In genomic region chr19:7919681-7920519, GRCh38 we compare ENCODE assay signal across 8 cellular contexts. TPM values are rescaled to one million over a fixed set of nuclear protein-coding genes. Genes with fewer than 3 reads are reported as not detected.
DNase-seq lines count a peak whose midpoint lies in the region; ATAC-seq and TF ChIP-seq lines count a peak whose summit lies in the region.

SNAPC2 (plus strand) TSS chr19:7920338; CDS start chr19:7920367, 29 bp downstream.

- H3K9me3 ChIP-seq in adrenal gland (replicated peaks in 1 of 3) (no peaks in the 10 kb centered on the region), heart right ventricle (no peaks in the 10 kb centered on the region)

- H3K9me3 Mint-ChIP-seq in progenitor cell of endocrine pancreas (ENCODE audit: low read depth), result no peaks in the 10 kb centered on the region

- peak; percentile 70 for ATAC-seq in HG02798 (IDR thresholded peaks at IDR 0.05; ENCODE audit: poor library complexity, unreplicated experiment)
- peak; percentile 61 to 78 (median 74) for ATAC-seq in heart right ventricle

- intact Hi-C loops in adrenal gland (cut with DNase I), result no loop called here
- intact Hi-C loops in heart right ventricle (cut with DNase I), result loop anchor here in 5 of 10 donors (1.0 to 10.0 kb wide), 5 partner anchors 17 to 332 kb away; partner anchors contain the start of gene MAP2K7 (in 1 of the 5)

- WGBS in adrenal gland, 4 donors, result 10 to 51% (median 27%) methylated on average over 12 to 60 of the region's 60 CpGs
- WGBS in heart right ventricle, 2 donors, result 5 to 8% methylated on average over 60 of the region's 60 CpGs

- peaks cover 4% of the 10 kb centered on the region for H3K36me3 Mint-ChIP-seq in progenitor cell of endocrine pancreas (ENCODE audit: insufficient read depth)

- H3K27ac Mint-ChIP-seq in progenitor cell of endocrine pancreas, result peak within 1 kb of the TSS; percentile 94

- H3K27me3 Mint-ChIP-seq in progenitor cell of endocrine pancreas, result peaks cover 29% of the 10 kb centered on the region

- peaks cover 18% of the 10 kb centered on the region for H3K4me1 Mint-ChIP-seq in progenitor cell of endocrine pancreas (ENCODE audit: low read depth)

- DNase-seq in GM12865 (ENCODE audit: low read depth), result peak; percentile 97
- DNase-seq in NCI-H146 (lab: John Stamatoyannopoulos, UW), result peak; percentile 88
- DNase-seq in T-helper 1 cell, result peak; percentile 92 to 97 (median 94)
- DNase-seq in adrenal gland, result peak; percentile 95 to 98 (median 97)
- peak; percentile 97 for DNase-seq in heart right ventricle
- DNase-seq in progenitor cell of endocrine pancreas (ENCODE audit: low spot score, unreplicated experiment), result peak; percentile 95
- DNase-seq in ureter (ENCODE audit: low spot score), result peak; percentile 97

- H3K27ac ChIP-seq in adrenal gland, result peak within 1 kb of the TSS; percentile 85 to 97 (median 88)
- H3K27ac ChIP-seq in heart right ventricle, result peak within 1 kb of the TSS; percentile 66 to 94 (median 88)

- H3K27me3 ChIP-seq in adrenal gland (peaks cover 25% of the 10 kb centered on the region), heart right ventricle (peaks cover 11 to 50% (median 43%) of the 10 kb centered on the region in 7 donors)

- peak in 1 of 2 donors; percentile 72 for TF ChIP-seq POLR2A in adrenal gland (IDR thresholded peaks at IDR 0.05)

- H3K36me3 ChIP-seq in adrenal gland (replicated peaks in 1 of 2), result peaks cover 0 to 11% of the 10 kb centered on the region in 2 donors
- H3K36me3 ChIP-seq in heart right ventricle, result peaks cover 0 to 18% (median 11%) of the 10 kb centered on the region in 9 donors

- no peak for TF ChIP-seq CTCF in GM12865 (IDR thresholded peaks at IDR 0.05; ENCODE audit: insufficient read depth, low read depth, low read length, missing control alignments)
- peak in 1 of 6 experiments; percentile 30 for TF ChIP-seq CTCF in adrenal gland (IDR thresholded peaks at IDR 0.05)
- peak in 2 of 9 donors; percentile 26 to 27 for TF ChIP-seq CTCF in heart right ventricle (IDR thresholded peaks at IDR 0.05)
- TF ChIP-seq CTCF in progenitor cell of endocrine pancreas (IDR thresholded peaks at IDR 0.05; ENCODE audit: unreplicated experiment), result no peak

- peaks cover 27 to 35% of the 10 kb centered on the region in 2 donors for H3K4me1 ChIP-seq in adrenal gland (replicated peaks in 1 of 2)
- peaks cover 12 to 71% (median 45%) of the 10 kb centered on the region in 9 donors for H3K4me1 ChIP-seq in heart right ventricle

- peak within 1 kb of the TSS; percentile 70 for H3K4me3 Mint-ChIP-seq in progenitor cell of endocrine pancreas (ENCODE audit: low read depth)

- H3K4me3 ChIP-seq in GM12865 (ENCODE audit: low read depth, low read length) (peak within 1 kb of the TSS; percentile 53), adrenal gland (peak within 1 kb of the TSS in 3 of 4 donors; percentile 22 to 96 (median 56)), heart right ventricle (peak within 1 kb of the TSS; percentile 55 to 90 (median 76))

RNA-seq across cellular contexts. Expression of gene SNAPC2, which starts in this region (rescaled TPM):
- total RNA-seq in adrenal gland (10 to 100 TPM; 12.7 to 38.2 (median 23.7) TPM), heart right ventricle (10 to 100 TPM in 3 of 10 donors, 1 to 10 TPM in 7; 5.7 to 12.9 (median 9.5) TPM), progenitor cell of endocrine pancreas (9.9 and 10.8 TPM in 2 replicates), ureter (21.0 TPM)
- polyA plus RNA-seq in adrenal gland (10 to 100 TPM in 2 of 3 donors, 1 to 10 TPM in 1; 8.2 to 20.7 (median 16.0) TPM), heart right ventricle (10 to 100 TPM in 1 of 2 donors, 1 to 10 TPM in 1; 7.3 to 26.1 TPM)

Comparison
In these comparisons a context has a peak if more than half of its experiments do, and no peak if none do; other contexts are left out.
1. Peak in every context shown above with its lines: DNase-seq, ATAC-seq, H3K4me3 ChIP-seq and H3K27ac ChIP-seq.